Comparison of ENCODE assay signal across 8 cellular contexts in the genomic region with DNA sequence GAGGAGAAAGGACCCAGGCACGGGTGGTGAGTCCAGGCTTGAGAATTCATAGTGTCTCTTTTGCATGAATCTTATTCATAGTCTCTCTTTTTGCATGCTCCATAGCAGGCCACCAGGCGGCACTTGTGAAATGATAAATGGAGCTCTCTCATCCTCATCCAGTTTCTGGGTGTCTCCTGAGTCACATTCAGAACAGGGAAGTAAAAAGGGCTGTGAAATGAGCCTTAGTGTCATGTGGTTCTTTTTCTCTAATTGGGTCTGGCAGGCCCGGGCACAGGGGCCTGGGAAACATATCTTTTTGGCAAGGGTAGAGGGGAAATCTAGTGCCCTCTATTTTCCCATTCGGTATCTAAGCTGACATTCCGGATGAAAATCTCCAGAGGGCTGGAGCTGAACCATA. TPM values are rescaled to one million over a fixed set of nuclear protein-coding genes. Genes with fewer than 3 reads are reported as not detected.
DNase-seq lines count a peak whose midpoint lies in the region; ATAC-seq, FAIRE-seq and TF ChIP-seq lines count a peak whose summit lies in the region.

No MANE protein-coding gene starts in this region.

- no peaks in the 10 kb centered on the region for H3K36me3 ChIP-seq in mammary epithelial cell (ENCODE audit: insufficient read depth, low read length)
- no peaks in the 10 kb centered on the region for H3K36me3 ChIP-seq in liver (ENCODE audit: control insufficient read depth in 4 of 4, insufficient read depth in 3 of 4, low read depth in 1 of 4, low read length in 3 of 4)
- H3K36me3 ChIP-seq in upper lobe of right lung: no peaks in the 10 kb centered on the region

- DNase-seq in GM03348 (ENCODE audit: low spot score) (peak; percentile 64), H9 (no peak), NCI-H2227 treated with DMSO at 0.1 percent for 48 hours (lab: John Stamatoyannopoulos, UW) (peak; percentile 34), mammary epithelial cell (peak; percentile 69), upper lobe of right lung (peak; percentile 66), urothelium cell line (ENCODE audit: low spot score) (no peak), NCI-H2107 treated with DMSO at 0.1 percent for 48 hours (lab: John Stamatoyannopoulos, UW; ENCODE audit: unreplicated experiment) (no peak)

- H3K56ac ChIP-seq in H9 (ENCODE audit: insufficient read length, low read depth, low read length): no peak overlapping the region

- no peak overlapping the region for H3K4ac ChIP-seq in H9 (ENCODE audit: low read depth, low read length)

- CTCF ChIA-PET in mammary epithelial cell (lab: Charles Lee; ENCODE audit: low non-redundant PET): interaction anchor here (0.5 to 1.0 kb wide), 2 partner anchors 14 to 1082 kb away, joined by 8 to 12 read pairs; no protein-coding TSS in a partner anchor

- H4K91ac ChIP-seq in H9 (ENCODE audit: insufficient read length, low read depth, low read length): no peak overlapping the region

- H3K79me2 ChIP-seq in H9 (ENCODE audit: insufficient read depth, low read length) (no peaks in the 10 kb centered on the region), mammary epithelial cell (ENCODE audit: insufficient read depth, low read length) (no peaks in the 10 kb centered on the region)

- H2BK12ac ChIP-seq in H9 (ENCODE audit: insufficient read length, low read depth, low read length): no peak overlapping the region

- H3K14ac ChIP-seq in H9 (ENCODE audit: insufficient read depth, low read length): no peak overlapping the region

- BruUV-seq in mammary epithelial cell (replicated peaks; lab: Mats Ljungman, UMichigan): no TSS peak

- peak; percentile 43; the same call in 2 of the 3 replicates for TF ChIP-seq CTCF in H9 (conservative IDR thresholded peaks at IDR 0.05)
- TF ChIP-seq CTCF in mammary epithelial cell (conservative IDR thresholded peaks at IDR 0.05 in 1 of 2, IDR thresholded peaks at IDR 0.05 in 1 of 2; ENCODE audit: extremely low read depth in 1 of 2, insufficient read depth in 1 of 2, low read depth in 1 of 2, low read length in 2 of 2): peak; percentile 24 to 48
- peak; percentile 43 for TF ChIP-seq CTCF in liver (IDR thresholded peaks at IDR 0.05; ENCODE audit: low read depth, low read length, missing input control)
- peak; percentile 58 for TF ChIP-seq CTCF in upper lobe of right lung (IDR thresholded peaks at IDR 0.05)

- H3K4me3 Mint-ChIP-seq in H9: no peak overlapping the region

- in situ Hi-C loops in mammary epithelial cell (cut with MboI; ENCODE audit: low sequenced_read_pairs in 2 of 2): no loop called here

- H3K9ac ChIP-seq in H9 (ENCODE audit: extremely low read depth, insufficient read length, low read length): no peak overlapping the region
- no peak overlapping the region for H3K9ac ChIP-seq in mammary epithelial cell (ENCODE audit: insufficient read depth, low read length)
- H3K9ac ChIP-seq in liver (ENCODE audit: low read depth in 1 of 2, low read length in 2 of 2): no peak overlapping the region

- no peak overlapping the region for H4K8ac ChIP-seq in H9 (replicated peaks; ENCODE audit: insufficient read length, low read depth, low read length)

- no peak overlapping the region for H2BK20ac ChIP-seq in H9 (ENCODE audit: low read depth, low read length, poor library complexity, severe bottlenecking)

- H3K4me3 ChIP-seq in mammary epithelial cell (replicated peaks in 1 of 3; ENCODE audit: insufficient read depth in 1 of 3, low read depth in 2 of 3, low read length in 3 of 3): no peak overlapping the region
- H3K4me3 ChIP-seq in liver (ENCODE audit: low read depth in 1 of 3, low read length in 3 of 3): no peak overlapping the region
- H3K4me3 ChIP-seq in upper lobe of right lung: no peak overlapping the region

- no peak overlapping the region for H3T11ph ChIP-seq in H9 (ENCODE audit: low read length)

- H3K36me3 Mint-ChIP-seq in H9 (ENCODE audit: insufficient read depth in 1 of 3, low read depth in 3 of 3): 0 out of 7 replicates have a peak, but pooled peaks cover 0 to 3% (median 0%) of the 10 kb centered on the region in 3 experiments

- H3K27ac Mint-ChIP-seq in H9: no peak overlapping the region; a peak in 1 of 7 replicates

- H3K27me3 Mint-ChIP-seq in H9 (ENCODE audit: low read depth): no peaks in the 10 kb centered on the region; the same call in none of the 2 replicates

- H3K27ac ChIP-seq in H9 (ENCODE audit: insufficient read length, low read depth, low read length): no peak overlapping the region
- H3K27ac ChIP-seq in mammary epithelial cell (ENCODE audit: insufficient read depth, low read depth, low read length): peak overlapping the region; percentile 83
- H3K27ac ChIP-seq in liver (ENCODE audit: low read depth in 1 of 2, low read length in 2 of 2): peak overlapping the region in 1 of 2 donors; percentile 3
- peak overlapping the region; percentile 59 for H3K27ac ChIP-seq in upper lobe of right lung

- no peak overlapping the region for H4K5ac ChIP-seq in H9 (ENCODE audit: insufficient read length, low read depth, low read length)

- H2BK15ac ChIP-seq in H9 (ENCODE audit: low read depth, low read length): no peak overlapping the region

- peak; percentile 58 to 71 for TF ChIP-seq RAD21 in liver (IDR thresholded peaks at IDR 0.05)

- H3K9me3 ChIP-seq in H9 (ENCODE audit: control insufficient read depth, low read depth, low read length): no peaks in the 10 kb centered on the region
- no peaks in the 10 kb centered on the region for H3K9me3 ChIP-seq in mammary epithelial cell (replicated peaks; ENCODE audit: insufficient read depth, low read length)
- H3K9me3 ChIP-seq in liver (ENCODE audit: control insufficient read depth in 4 of 4, low read length in 3 of 4): no peaks in the 10 kb centered on the region
- no peaks in the 10 kb centered on the region for H3K9me3 ChIP-seq in upper lobe of right lung

- H3K18ac ChIP-seq in H9 (ENCODE audit: insufficient read length, low read depth, low read length): no peak overlapping the region

- H3K23ac ChIP-seq in H9 (ENCODE audit: insufficient read length, low read depth, low read length): no peak overlapping the region

- WGBS in H9 (ENCODE audit: extremely low coverage, insufficient read length, low lambda C conversion rate): no CpG with 5 or more reads among the region's 5 CpGs
- 52% methylated on average over 5 of the region's 5 CpGs for WGBS in mammary epithelial cell (ENCODE audit: low coverage, missing lambda C conversion rate)
- 64% methylated on average over 5 of the region's 5 CpGs for WGBS in liver

- H2AFZ ChIP-seq in H9 (ENCODE audit: low read length): no peak overlapping the region
- H2AFZ ChIP-seq in mammary epithelial cell (ENCODE audit: low read depth, low read length): peak overlapping the region; percentile 47

- no peak for FAIRE-seq in urothelium cell line (lab: Jason Lieb, UNC)

- H3K27me3 ChIP-seq in H9 (ENCODE audit: insufficient read depth, low read length): no peaks in the 10 kb centered on the region; the same call in 1 of the 2 replicates
- H3K27me3 ChIP-seq in mammary epithelial cell (ENCODE audit: insufficient read depth, low read length): no peaks in the 10 kb centered on the region
- H3K27me3 ChIP-seq in liver (ENCODE audit: control insufficient read depth in 4 of 4, insufficient read depth in 4 of 4, low read length in 3 of 4): no peaks in the 10 kb centered on the region
- H3K27me3 ChIP-seq in upper lobe of right lung: no peaks in the 10 kb centered on the region

- intact Hi-C loops in mammary epithelial cell (cut with micrococcal nuclease): loop anchor here (1.0 to 2.0 kb wide), 3 partner anchors 13 to 139 kb away; no protein-coding TSS in a partner anchor
- intact Hi-C loops in upper lobe of right lung (cut with DNase I): no loop called here

- H4K20me1 ChIP-seq in H9 (ENCODE audit: control insufficient read depth, insufficient read depth, insufficient read length): no peaks in the 10 kb centered on the region
- H4K20me1 ChIP-seq in mammary epithelial cell (ENCODE audit: insufficient read depth, low read length): no peaks in the 10 kb centered on the region

- H3K4me2 ChIP-seq in H9 (ENCODE audit: insufficient read depth, insufficient read length, low read length): no peak overlapping the region
- H3K4me2 ChIP-seq in mammary epithelial cell (ENCODE audit: insufficient read depth, low read depth, low read length): no peak overlapping the region

- H2BK120ac ChIP-seq in H9 (ENCODE audit: low read depth, low read length, poor library complexity, severe bottlenecking): no peak overlapping the region

- H3K79me1 ChIP-seq in H9 (ENCODE audit: insufficient read depth, low read depth, low read length, poor library complexity, severe bottlenecking): no peaks in the 10 kb centered on the region

- H3K4me1 ChIP-seq in H9 (ENCODE audit: insufficient read depth, low read length) (no peaks in the 10 kb centered on the region), mammary epithelial cell (ENCODE audit: insufficient read depth, low read length) (peaks cover 35% of the 10 kb centered on the region), liver (ENCODE audit: control insufficient read depth in 4 of 4, insufficient read depth in 4 of 4, low read length in 3 of 4) (peaks cover 0 to 3% (median 1%) of the 10 kb centered on the region in 4 donors), upper lobe of right lung (peaks cover 29% of the 10 kb centered on the region)

- no peaks in the 10 kb centered on the region for H3K23me2 ChIP-seq in H9 (ENCODE audit: insufficient read length, low read depth, low read length, poor library complexity, severe bottlenecking)

- dilution Hi-C loops in mammary epithelial cell (cut with HindIII; ENCODE audit: low sequenced_read_pairs): no loop called here

- H3K9me3 Mint-ChIP-seq in H9: no peaks in the 10 kb centered on the region; a peak in 1 of 5 replicates

- H2AK5ac ChIP-seq in H9 (ENCODE audit: insufficient read length, low read length): no peak overlapping the region

- no peak overlapping the region for H2BK5ac ChIP-seq in H9 (ENCODE audit: insufficient read length, low read length)

- ATAC-seq in upper lobe of right lung: peak; percentile 85

- peaks cover 2 to 4% of the 10 kb centered on the region in 2 experiments; a peak in 2 of 4 replicates for H3K4me1 Mint-ChIP-seq in H9

TF ChIP-seq in liver, 16 proteins besides CTCF, POLR2A, EP300 and RAD21 (continues in another document):
- no peak for TF ChIP-seq TAF1 (conservative IDR thresholded peaks at IDR 0.05)
- no peak for TF ChIP-seq FOXA2 (IDR thresholded peaks at IDR 0.05)
- peak; percentile 8 for TF ChIP-seq SP1 (IDR thresholded peaks at IDR 0.05)

RNA-seq across cellular contexts. Expression of a gene that starts 19.1 kb away (rescaled TPM):
- total RNA-seq in H9 (2021): not detected in 2 replicates
- 1 to 10 TPM in 1 of 2 donors, under 1 TPM in 1; under 0.01 to 8.5 TPM for total RNA-seq in mammary epithelial cell
- 3.4 TPM for polyA plus RNA-seq in mammary epithelial cell
- polyA minus RNA-seq in mammary epithelial cell: not detected
- total RNA-seq in liver: 10 to 100 TPM; 11.5 to 15.1 TPM
- polyA plus RNA-seq in liver: 1 to 10 TPM; 1.2 to 3.4 TPM
- 144 TPM for total RNA-seq in upper lobe of right lung

RNA-seq across cellular contexts. Expression of a gene that starts 26.3 kb away (rescaled TPM):
- total RNA-seq in H9 (2021): 67.7 and 69.7 TPM in 2 replicates
- total RNA-seq in mammary epithelial cell: 100 to 1,000 TPM; 162 to 186 TPM
- polyA plus RNA-seq in mammary epithelial cell: 125 TPM
- polyA minus RNA-seq in mammary epithelial cell: 125 TPM
- total RNA-seq in liver: 10 to 100 TPM; 34.9 to 60.1 TPM
- 10 to 100 TPM; 48.5 to 67.0 TPM for polyA plus RNA-seq in liver
- total RNA-seq in upper lobe of right lung: 181 TPM

RNA-seq across cellular contexts. Expression of a gene that starts 43.8 kb away (rescaled TPM):
- total RNA-seq in H9 (2021): not detected in 2 replicates
- total RNA-seq in mammary epithelial cell: not detected
- not detected for polyA plus RNA-seq in mammary epithelial cell
- not detected for polyA minus RNA-seq in mammary epithelial cell
- not detected for total RNA-seq in liver
- not detected for polyA plus RNA-seq in liver
- not detected for total RNA-seq in upper lobe of right lung

Comparison
In these comparisons a context has a peak if more than half of its experiments do, and no peak if none do; other contexts are left out.
1. DNase-seq: peak in GM03348 (single experiment), NCI-H2227 treated with DMSO at 0.1 percent for 48 hours (single experiment), mammary epithelial cell (single experiment) and upper lobe of right lung (single experiment); none in H9 (single experiment), urothelium cell line (single experiment) and NCI-H2107 treated with DMSO at 0.1 percent for 48 hours (single experiment).
2. Peak in every context shown above with its lines, with median percentiles within 50 percentile points of each other: CTCF ChIP-seq.